ENCODE assay signal across 8 cellular contexts in genomic region chr18:58862404-58862803, GRCh38. TPM values are rescaled to one million over a fixed set of nuclear protein-coding genes. Genes with fewer than 3 reads are reported as not detected.
DNase-seq lines count a peak whose midpoint lies in the region; ATAC-seq, FAIRE-seq and TF ChIP-seq lines count a peak whose summit lies in the region.

No MANE protein-coding gene starts in this region.

- peak overlapping the region; percentile 59; the same call in 1 of the 2 replicates for H3K4me3 ChIP-seq in iPS DF 6.9 (ENCODE audit: low read length)

- peak overlapping the region; percentile 87 for H3K27ac Mint-ChIP-seq in T-helper 17 cell
- H3K27ac Mint-ChIP-seq in stimulated activated memory B cell treated with anti-CD40 and anti-IgM and Interleukin-4, amounts not matched to agents 10 μg/mL and 1 μg/mL and 100 μg/mL, for 72 hours, result peak overlapping the region; percentile 99

- WGBS in iPS DF 6.9 (ENCODE audit: insufficient coverage, insufficient read length), result no CpG with 5 or more reads among the region's 10 CpGs

- peak; percentile 86 for DNase-seq in NCI-H2107 treated with DMSO at 0.1 percent for 48 hours (lab: John Stamatoyannopoulos, UW; ENCODE audit: unreplicated experiment)
- DNase-seq in NCI-H2107 (lab: John Stamatoyannopoulos, UW), result no peak
- no peak for DNase-seq in T-helper 17 cell
- DNase-seq in iPS DF 6.9 (ENCODE audit: low read depth, low spot score), result no peak
- no peak for DNase-seq in GM12892 (ENCODE audit: insufficient read length)
- no peak for DNase-seq in left colon

- no peaks in the 10 kb centered on the region for H3K27me3 ChIP-seq in iPS DF 6.9 (ENCODE audit: control insufficient read depth, insufficient read depth, low read length)

- TF ChIP-seq POLR2A in GM12892 (IDR thresholded peaks at IDR 0.05; ENCODE audit: low read depth, low read length), result no peak

- peaks cover 8% of the 10 kb centered on the region; the same call in 1 of the 2 replicates for H3K36me3 ChIP-seq in iPS DF 6.9 (ENCODE audit: control insufficient read depth, insufficient read depth, low read length)

- H3K9me3 Mint-ChIP-seq in stimulated activated memory B cell treated with anti-CD40 and anti-IgM and Interleukin-4, amounts not matched to agents 10 μg/mL and 1 μg/mL and 100 μg/mL, for 72 hours, result no peaks in the 10 kb centered on the region

- intact Hi-C loops in left colon (cut with DNase I, micrococcal nuclease), result no loop called here

- peak overlapping the region; percentile 38 for H3K27ac ChIP-seq in iPS DF 6.9 (ENCODE audit: low read length)

- peaks cover 12% of the 10 kb centered on the region for H3K4me1 Mint-ChIP-seq in T-helper 17 cell
- H3K4me1 Mint-ChIP-seq in stimulated activated memory B cell treated with anti-CD40 and anti-IgM and Interleukin-4, amounts not matched to agents 10 μg/mL and 1 μg/mL and 100 μg/mL, for 72 hours, result peaks cover 52% of the 10 kb centered on the region

- no peak for FAIRE-seq in GM12892 (lab: Jason Lieb, UNC)

- ATAC-seq in T-helper 17 cell (no peak), HG03469 (IDR thresholded peaks at IDR 0.05; ENCODE audit: unreplicated experiment) (no peak), left colon (no peak)
- ATAC-seq in stimulated activated memory B cell treated with anti-CD40 and anti-IgM and Interleukin-4, amounts not matched to agents 10 μg/mL and 1 μg/mL and 100 μg/mL, for 72 hours, result no peak

- H3K9me3 ChIP-seq in T-helper 17 cell (ENCODE audit: control insufficient read depth, low read length, poor library complexity, severe bottlenecking) (no peaks in the 10 kb centered on the region), iPS DF 6.9 (ENCODE audit: control insufficient read depth, insufficient read depth, low read length) (no peaks in the 10 kb centered on the region)

- H3K4me1 ChIP-seq in iPS DF 6.9 (ENCODE audit: control insufficient read depth, insufficient read depth, low read length), result peaks cover 7% of the 10 kb centered on the region; the same call in 1 of the 2 replicates

- peak overlapping the region; percentile 82 for H3K4me3 Mint-ChIP-seq in T-helper 17 cell
- peak overlapping the region; percentile 86 for H3K4me3 Mint-ChIP-seq in stimulated activated memory B cell treated with anti-CD40 and anti-IgM and Interleukin-4, amounts not matched to agents 10 μg/mL and 1 μg/mL and 100 μg/mL, for 72 hours

- peaks cover 60% of the 10 kb centered on the region for H3K27me3 Mint-ChIP-seq in T-helper 17 cell
- H3K27me3 Mint-ChIP-seq in stimulated activated memory B cell treated with anti-CD40 and anti-IgM and Interleukin-4, amounts not matched to agents 10 μg/mL and 1 μg/mL and 100 μg/mL, for 72 hours, result no peaks in the 10 kb centered on the region

- peaks cover 3% of the 10 kb centered on the region for H3K36me3 Mint-ChIP-seq in T-helper 17 cell (ENCODE audit: low read depth)
- H3K36me3 Mint-ChIP-seq in stimulated activated memory B cell treated with anti-CD40 and anti-IgM and Interleukin-4, amounts not matched to agents 10 μg/mL and 1 μg/mL and 100 μg/mL, for 72 hours, result peaks cover 34% of the 10 kb centered on the region

RNA-seq across cellular contexts. Expression of gene ZNF532, which starts 2.3 kb away (rescaled TPM):
- total RNA-seq in T-helper 17 cell, result 10 to 100 TPM; 12.9 to 17.7 TPM
- polyA plus RNA-seq in GM12892 (2012; ENCODE audit: missing spikeins), result 5.8 TPM
- 10 to 100 TPM in 1 of 2 donors, 1 to 10 TPM in 1; 7.1 to 17.2 TPM for total RNA-seq in left colon
